In genomic region chr9:129140397-129141065, GRCh38 we compare ENCODE assay signal across 8 cellular contexts. TPM values are rescaled to one million over a fixed set of nuclear protein-coding genes. Genes with fewer than 3 reads are reported as not detected.
A peak's percentile ranks its signal among the peaks of the same experiment; 100 is the strongest.
DNase-seq lines count a peak whose midpoint lies in the region; ATAC-seq and TF ChIP-seq lines count a peak whose summit lies in the region.

No MANE protein-coding gene starts in this region.

- H3K27me3 ChIP-seq in ascending aorta: no peaks in the 10 kb centered on the region
- no peaks in the 10 kb centered on the region for H3K27me3 ChIP-seq in iPS DF 6.9 (ENCODE audit: control insufficient read depth, insufficient read depth, low read length)

- H3K9me3 ChIP-seq in ascending aorta (no peaks in the 10 kb centered on the region), iPS DF 6.9 (ENCODE audit: control insufficient read depth, insufficient read depth, low read length) (no peaks in the 10 kb centered on the region)

- peaks cover 53 to 76% of the 10 kb centered on the region in 2 donors for H3K4me1 ChIP-seq in ascending aorta
- H3K4me1 ChIP-seq in iPS DF 6.9 (ENCODE audit: control insufficient read depth, insufficient read depth, low read length): peaks cover 19% of the 10 kb centered on the region

- intact Hi-C loops in ascending aorta (cut with DNase I): loop anchor here (2.0 kb wide), 1 partner anchor 180 kb away; no protein-coding TSS in a partner anchor

- DNase-seq in activated effector memory CD4-positive, alpha-beta T cell treated with anti-CD3 and anti-CD28 coated beads, Interleukin-2, amount 50 U/mL, for 16 hours: peak; percentile 68
- DNase-seq in activated effector memory CD4-positive, alpha-beta T cell treated with Interleukin-2 at 50 U/mL for 16 hours: no peak
- DNase-seq in NCI-H524 treated with DMSO at 0.1 percent for 48 hours (lab: John Stamatoyannopoulos, UW) (peak; percentile 34), ascending aorta (ENCODE audit: low spot score in 2 of 2) (no peak), iPS DF 6.9 (ENCODE audit: low read depth, low spot score) (no peak), skeletal muscle cell (ENCODE audit: low read depth) (no peak), mucosa of gallbladder (ENCODE audit: low spot score) (no peak)

- peak overlapping the region; percentile 98 for H3K27ac ChIP-seq in ascending aorta
- peak overlapping the region; percentile 67 for H3K27ac ChIP-seq in iPS DF 6.9 (ENCODE audit: low read length)

- peak; percentile 0 for ATAC-seq in HG02943 (IDR thresholded peaks at IDR 0.05; ENCODE audit: low read depth, unreplicated experiment)

- H3K36me3 ChIP-seq in ascending aorta (peaks cover 7% of the 10 kb centered on the region in 2 donors), iPS DF 6.9 (ENCODE audit: control insufficient read depth, insufficient read depth, low read length) (peaks cover 20% of the 10 kb centered on the region)

- H3K4me3 ChIP-seq in ascending aorta (peak overlapping the region; percentile 41 to 56), iPS DF 6.9 (ENCODE audit: low read length) (no peak overlapping the region; the same call in 1 of the 2 replicates), skeletal muscle cell (ENCODE audit: low read depth, low read length) (peak overlapping the region; percentile 28)

- no peak for TF ChIP-seq CTCF in ascending aorta (IDR thresholded peaks at IDR 0.05)

- no CpG with 5 or more reads among the region's 8 CpGs for WGBS in iPS DF 6.9 (ENCODE audit: insufficient coverage, insufficient read length)

RNA-seq across cellular contexts. Expression of gene PTPA, which starts 29.3 kb away (rescaled TPM):
- total RNA-seq in ascending aorta (61.6 TPM), mucosa of gallbladder (126 TPM)

RNA-seq across cellular contexts. Expression of gene CRAT, which starts 29.9 kb away (rescaled TPM):
- total RNA-seq in ascending aorta: 110 TPM
- 83.8 TPM for total RNA-seq in mucosa of gallbladder

RNA-seq across cellular contexts. Expression of gene IER5L, which starts 37.5 kb away (rescaled TPM):
- total RNA-seq in ascending aorta (86.1 TPM), mucosa of gallbladder (43.5 TPM)

RNA-seq across cellular contexts. Expression of gene DOLPP1, which starts 59.6 kb away (rescaled TPM):
- total RNA-seq in ascending aorta (41.7 TPM), mucosa of gallbladder (22.3 TPM)

Comparison
In these comparisons a context has a peak if more than half of its experiments do, and no peak if none do; other contexts are left out.
1. DNase-seq: peak in activated effector memory CD4-positive, alpha-beta T cell treated with anti-CD3 and anti-CD28 coated beads, Interleukin-2, amount 50 U/mL, for 16 hours (single experiment) and NCI-H524 treated with DMSO at 0.1 percent for 48 hours (single experiment); none in activated effector memory CD4-positive, alpha-beta T cell treated with Interleukin-2 at 50 U/mL for 16 hours (single experiment), ascending aorta (0 of 2), iPS DF 6.9 (single experiment), skeletal muscle cell (single experiment) and mucosa of gallbladder (single experiment).